Comparison of ENCODE assay signal across 27 cellular contexts in genomic region chr17:65368341-65368740, GRCh38.
"Had no signal": no experiment of that assay in that cellular context is flagged by ENCODE, and none has a peak within 500 bp of the region (broad histone marks: within the 10 kb centered on the region; RNA-seq: fewer than 3 reads in every experiment).

No MANE protein-coding gene starts in this region.

- H3K4me3 ChIP-seq: left lung, lower lobe of right lung, neural progenitor cell, skin epidermis, stomach, testis, thyroid gland, transverse colon, upper lobe of right lung had no signal

- FAIRE-seq: urothelium cell line had no signal

- H3K27me3 ChIP-seq: left lung, neural progenitor cell, testis, thyroid gland, transverse colon, upper lobe of right lung had no signal

- H3K27ac Mint-ChIP-seq: nephron; neural progenitor cell; progenitor cell of endocrine pancreas; stimulated activated naive B cell treated with anti-CD40 and anti-IgM and Interleukin-4, amounts not matched to agents 10 μg/mL and 1 μg/mL and 100 μg/mL, for 72 hours had no signal

- H3K4me1 ChIP-seq: left lung, lower lobe of right lung, neural progenitor cell, testis, upper lobe of right lung had no signal

- H3K36me3 Mint-ChIP-seq: naive thymus-derived CD8-positive, alpha-beta T cell; neural progenitor cell; stimulated activated naive B cell treated with anti-CD40 and anti-IgM and Interleukin-4, amounts not matched to agents 10 μg/mL and 1 μg/mL and 100 μg/mL, for 72 hours had no signal

- H3K9me3 Mint-ChIP-seq: naive thymus-derived CD8-positive, alpha-beta T cell; stimulated activated naive B cell treated with anti-CD40 and anti-IgM and Interleukin-4, amounts not matched to agents 10 μg/mL and 1 μg/mL and 100 μg/mL, for 72 hours had no signal

- H3K4me3 Mint-ChIP-seq: naive thymus-derived CD8-positive, alpha-beta T cell; nephron; neural progenitor cell; stimulated activated naive B cell treated with anti-CD40 and anti-IgM and Interleukin-4, amounts not matched to agents 10 μg/mL and 1 μg/mL and 100 μg/mL, for 72 hours had no signal

- H3K9me3 ChIP-seq: left lung, lower lobe of right lung, neutrophil, stomach, testis, thyroid gland, transverse colon, upper lobe of right lung had no signal

- DNase-seq: kidney; left colon; left lung; lower lobe of right lung; mammary epithelial cell; mesenchymal stem cell; naive thymus-derived CD8-positive, alpha-beta T cell; occipital lobe; right cardiac atrium; stimulated activated CD4-positive, alpha-beta T cell treated with anti-CD3 and anti-CD28 coated beads, Interleukin-12 subunit alpha, Interleukin-12 subunit beta, amount 100 ng/mL, for 4 hours; stimulated activated CD4-positive, alpha-beta T cell treated with anti-CD3 and anti-CD28 coated beads, Interleukin-15, amount 100 ng/mL, for 24 hours; stimulated activated CD4-positive, alpha-beta T cell treated with anti-CD3 and anti-CD28 coated beads, Interleukin-2, amount 100 ng/mL, for 24 hours; stimulated activated CD4-positive, alpha-beta T cell treated with anti-CD3 and anti-CD28 coated beads, Interleukin-4, amount 100 ng/mL, for 1 hour; stimulated activated naive B cell treated with anti-CD40 and anti-IgM and Interleukin-4, amounts not matched to agents 10 μg/mL and 1 μg/mL and 100 μg/mL, for 72 hours; stimulated activated naive CD8-positive, alpha-beta T cell treated with anti-CD3 and anti-CD28 coated beads, Interleukin-15, Interleukin-2, amounts not matched to agents 100 U/mL and 50 U/mL, for 24 hours; stomach; testis; thyroid gland; transverse colon; upper lobe of right lung had no signal

- H3K27ac ChIP-seq: left lung, lower lobe of right lung, neural progenitor cell, neutrophil, skin epidermis, stomach, testis, thyroid gland, transverse colon, upper lobe of right lung had no signal

- H3K36me3 ChIP-seq: left lung, lower lobe of right lung, neural progenitor cell, neutrophil, stomach, thyroid gland, transverse colon, upper lobe of right lung had no signal

- ATAC-seq: left colon; left lung; lower lobe of right lung; naive thymus-derived CD8-positive, alpha-beta T cell; right cardiac atrium; sciatic nerve; stimulated activated naive B cell treated with anti-CD40 and anti-IgM and Interleukin-4, amounts not matched to agents 10 μg/mL and 1 μg/mL and 100 μg/mL, for 72 hours; stimulated activated naive CD8-positive, alpha-beta T cell treated with anti-CD3 and anti-CD28 coated beads, Interleukin-15, Interleukin-2, amounts not matched to agents 100 U/mL and 50 U/mL, for 24 hours; upper lobe of right lung had no signal
